Comparison of ENCODE assay signal across 8 cellular contexts in genomic region chr4:94621491-94622080, GRCh38.
A peak's percentile ranks its signal among the peaks of the same experiment; 100 is the strongest.
DNase-seq lines count a peak whose midpoint lies in the region; ATAC-seq and TF ChIP-seq lines count a peak whose summit lies in the region.

No MANE protein-coding gene starts in this region.

- peak; percentile 64 to 87 (median 79) for TF ChIP-seq CTCF in heart right ventricle (IDR thresholded peaks at IDR 0.05)
- TF ChIP-seq CTCF in NB4 (IDR thresholded peaks at IDR 0.05; ENCODE audit: low read depth, low read length) = peak; percentile 63
- TF ChIP-seq CTCF in brain (conservative IDR thresholded peaks at IDR 0.05) = peak; percentile 96 to 97
- TF ChIP-seq CTCF in liver (IDR thresholded peaks at IDR 0.05; ENCODE audit: low read depth, low read length, missing input control) = peak; percentile 75

- no peak overlapping the region for H3K9ac ChIP-seq in liver (ENCODE audit: low read depth in 1 of 2, low read length in 2 of 2)

- no peak overlapping the region for H3K27ac Mint-ChIP-seq in brain

- ATAC-seq in heart right ventricle (no peak), left ventricle myocardium superior (no peak), GM21786 (IDR thresholded peaks at IDR 0.05; ENCODE audit: unreplicated experiment) (peak; percentile 75)

- H3K4me3 ChIP-seq in heart right ventricle = no peak overlapping the region
- H3K4me3 ChIP-seq in NB4 (ENCODE audit: low read depth, low read length) = no peak overlapping the region
- no peak overlapping the region for H3K4me3 ChIP-seq in liver (ENCODE audit: low read depth in 1 of 3, low read length in 3 of 3)

- H3K36me3 Mint-ChIP-seq in brain = peaks cover 16% of the 10 kb centered on the region

- peak overlapping the region in 1 of 5 experiments; percentile 13 for H3K4me3 Mint-ChIP-seq in brain

- H3K9me3 Mint-ChIP-seq in brain = no peaks in the 10 kb centered on the region

- peaks cover 12% of the 10 kb centered on the region for H3K4me1 Mint-ChIP-seq in brain

- no peaks in the 10 kb centered on the region for H3K9me3 ChIP-seq in heart right ventricle
- H3K9me3 ChIP-seq in liver (ENCODE audit: control insufficient read depth in 4 of 4, low read length in 3 of 4) = no peaks in the 10 kb centered on the region

- peaks cover 0 to 94% (median 28%) of the 10 kb centered on the region in 9 donors for H3K36me3 ChIP-seq in heart right ventricle
- peaks cover 4 to 29% (median 22%) of the 10 kb centered on the region in 4 donors for H3K36me3 ChIP-seq in liver (ENCODE audit: control insufficient read depth in 4 of 4, insufficient read depth in 3 of 4, low read depth in 1 of 4, low read length in 3 of 4)

- peak; percentile 91 for TF ChIP-seq RAD21 in liver (IDR thresholded peaks at IDR 0.05)

- H3K27me3 Mint-ChIP-seq in brain = peaks cover 4% of the 10 kb centered on the region

- DNase-seq in heart right ventricle (no peak), left ventricle myocardium superior (no peak), NB4 (ENCODE audit: low read depth) (peak; percentile 44), activated gamma-delta T cell treated with Interleukin-2 at 50 U/mL for 16 hours (no peak), COLO668 (lab: John Stamatoyannopoulos, UW; ENCODE audit: unreplicated experiment) (no peak)

- H3K27ac ChIP-seq in heart right ventricle (no peak overlapping the region), liver (ENCODE audit: low read depth in 1 of 2, low read length in 2 of 2) (no peak overlapping the region)

- H3K4me1 ChIP-seq in heart right ventricle = peaks cover 0 to 15% (median 6%) of the 10 kb centered on the region in 9 donors
- no peaks in the 10 kb centered on the region for H3K4me1 ChIP-seq in liver (ENCODE audit: control insufficient read depth in 4 of 4, insufficient read depth in 4 of 4, low read length in 3 of 4)

- 36 to 41% methylated on average over 6 of the region's 6 CpGs for WGBS in heart right ventricle, 2 donors
- 28% methylated on average over 6 of the region's 6 CpGs for WGBS in liver

- H3K27me3 ChIP-seq in heart right ventricle (no peaks in the 10 kb centered on the region), liver (ENCODE audit: control insufficient read depth in 4 of 4, insufficient read depth in 4 of 4, low read length in 3 of 4) (no peaks in the 10 kb centered on the region)

- TF ChIP-seq POLR2A in NB4 (IDR thresholded peaks at IDR 0.05; ENCODE audit: extremely low read depth, insufficient read length) = no peak

- intact Hi-C loops in heart right ventricle (cut with DNase I) (loop anchor here in 3 of 10 donors (5.0 to 10.0 kb wide), 2 partner anchors 503 to 506 kb away; no protein-coding TSS in a partner anchor), left ventricle myocardium superior (cut with micrococcal nuclease) (no loop called here)

TF ChIP-seq in liver, 16 proteins besides CTCF, POLR2A, EP300 and RAD21:
- TF ChIP-seq NR2F2 (IDR thresholded peaks at IDR 0.05) = no peak
- peak; percentile 22 for TF ChIP-seq ATF3 (IDR thresholded peaks at IDR 0.05)
- TF ChIP-seq FOXA1 (IDR thresholded peaks at IDR 0.05) = no peak
- no peak for TF ChIP-seq GABPA (IDR thresholded peaks at IDR 0.05 in 1 of 2, conservative IDR thresholded peaks at IDR 0.05 in 1 of 2)
- peak in 1 of 2 donors; percentile 18 for TF ChIP-seq JUND (IDR thresholded peaks at IDR 0.05)
- no peak for TF ChIP-seq HNF4G (IDR thresholded peaks at IDR 0.05)
- TF ChIP-seq YY1 (IDR thresholded peaks at IDR 0.05) = no peak
- peak; percentile 15 to 36 for TF ChIP-seq HNF4A (conservative IDR thresholded peaks at IDR 0.05)
- no peak for TF ChIP-seq MAX (IDR thresholded peaks at IDR 0.05)
- TF ChIP-seq EGR1 (IDR thresholded peaks at IDR 0.05; ENCODE audit: low read depth in 2 of 2) = no peak
